ENCODE assay signal across 10 cellular contexts in the genomic region with DNA sequence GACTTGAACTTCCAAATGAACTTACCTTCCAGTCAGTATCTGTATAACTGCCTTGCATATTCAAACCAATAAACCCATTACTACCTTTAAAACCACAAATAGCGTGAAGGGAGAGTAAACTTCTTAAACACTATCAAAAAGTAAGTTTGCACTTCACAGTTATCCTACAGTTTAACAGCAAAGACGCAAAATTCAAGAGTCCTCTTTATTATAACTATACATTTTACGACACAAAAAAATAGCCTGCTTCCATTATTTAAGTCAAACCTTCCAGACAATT. TPM values are rescaled to one million over a fixed set of nuclear protein-coding genes. Genes with fewer than 3 reads are reported as not detected.
DNase-seq lines count a peak whose midpoint lies in the region; ATAC-seq, FAIRE-seq and TF ChIP-seq lines count a peak whose summit lies in the region.
"Had no signal": no experiment of that assay in that cellular context is flagged by ENCODE, and none has a peak within 500 bp of the region (broad histone marks: within the 10 kb centered on the region; RNA-seq: fewer than 3 reads in every experiment).

No MANE protein-coding gene starts in this region.

- H2AFZ ChIP-seq in keratinocyte (ENCODE audit: control insufficient read depth, low read length): no peak overlapping the region

- H3K36me3 ChIP-seq in keratinocyte (ENCODE audit: control insufficient read depth in 2 of 2, extremely low read depth in 1 of 2, insufficient read depth in 2 of 2, low read length in 2 of 2): no peaks in the 10 kb centered on the region

- H3K9me1 ChIP-seq in keratinocyte (ENCODE audit: control insufficient read depth, extremely low read depth, insufficient read depth, low read length): no peaks in the 10 kb centered on the region

- no peak for FAIRE-seq in keratinocyte (lab: Jason Lieb, UNC)
- FAIRE-seq: GM12891 had no signal

- ATAC-seq in stimulated activated naive CD8-positive, alpha-beta T cell treated with anti-CD3 and anti-CD28 coated beads, Interleukin-15, Interleukin-2, amounts not matched to agents 100 U/mL and 50 U/mL, for 24 hours: no peak
- no peak for ATAC-seq in activated CD8-positive, alpha-beta T cell treated with anti-CD3 and anti-CD28 coated beads for 36 hours
- no peak for ATAC-seq in HG02642 (IDR thresholded peaks at IDR 0.05; ENCODE audit: poor library complexity, unreplicated experiment)

- TF ChIP-seq CTCF in activated CD8-positive, alpha-beta T cell treated with anti-CD3 and anti-CD28 coated beads for 36 hours (IDR thresholded peaks at IDR 0.05): no peak
- TF ChIP-seq CTCF in keratinocyte (optimal IDR thresholded peaks at IDR 0.05 in 1 of 3, IDR thresholded peaks at IDR 0.05 in 1 of 3, conservative IDR thresholded peaks at IDR 0.05 in 1 of 3; ENCODE audit: extremely low read depth in 1 of 3, insufficient read depth in 2 of 3, low read length in 3 of 3): no peak
- no peak for TF ChIP-seq CTCF in GM13977 (IDR thresholded peaks at IDR 0.05; ENCODE audit: extremely low read depth, insufficient read depth, missing control alignments)

- H3K9me3 Mint-ChIP-seq in stimulated activated naive CD8-positive, alpha-beta T cell treated with anti-CD3 and anti-CD28 coated beads, Interleukin-15, Interleukin-2, amounts not matched to agents 100 ng/mL and 50 ng/mL, for 24 hours: no peaks in the 10 kb centered on the region
- no peaks in the 10 kb centered on the region for H3K9me3 Mint-ChIP-seq in activated CD8-positive, alpha-beta T cell treated with anti-CD3 and anti-CD28 coated beads for 36 hours

- POLR2A ChIA-PET in activated CD8-positive, alpha-beta T cell treated with anti-CD3 and anti-CD28 coated beads for 36 hours (lab: Charles Lee): interaction anchor here (1.4 to 2.8 kb wide), 3 partner anchors 13 to 157 kb away, joined by 5 to 14 read pairs (median 13); a partner anchor contains a TSS

- peaks cover 19% of the 10 kb centered on the region for H3K4me1 ChIP-seq in keratinocyte (ENCODE audit: control insufficient read depth, extremely low read depth, insufficient read depth, low read length)

- in situ Hi-C loops in GM13977 (cut with MboI; ENCODE audit: low pct_unique_long_range_greater_than_20kb, low sequenced_read_pairs, unreplicated experiment): no loop called here

- no peaks in the 10 kb centered on the region for H3K36me3 Mint-ChIP-seq in stimulated activated naive CD8-positive, alpha-beta T cell treated with anti-CD3 and anti-CD28 coated beads, Interleukin-15, Interleukin-2, amounts not matched to agents 100 ng/mL and 50 ng/mL, for 24 hours (ENCODE audit: low read depth)
- H3K36me3 Mint-ChIP-seq in activated CD8-positive, alpha-beta T cell treated with anti-CD3 and anti-CD28 coated beads for 36 hours (ENCODE audit: low read depth): peaks cover 12% of the 10 kb centered on the region

- no peaks in the 10 kb centered on the region for H3K9me3 ChIP-seq in keratinocyte (ENCODE audit: control insufficient read depth, low read depth, low read length)

- DNase-seq in stimulated activated naive CD8-positive, alpha-beta T cell treated with anti-CD3 and anti-CD28 coated beads, Interleukin-15, Interleukin-2, amounts not matched to agents 100 U/mL and 50 U/mL, for 24 hours: no peak
- no peak for DNase-seq in activated CD8-positive, alpha-beta T cell treated with anti-CD3 and anti-CD28 coated beads for 36 hours
- DNase-seq in keratinocyte (ENCODE audit: low read depth, low spot score) (no peak), GM13977 (ENCODE audit: low spot score) (no peak), SKM-1 (lab: John Stamatoyannopoulos, UW; ENCODE audit: unreplicated experiment) (no peak)
- DNase-seq in effector CD8-positive, alpha-beta T cell (lab: John Stamatoyannopoulos, UW): no peak
- DNase-seq: NCI-H2081 treated with DMSO at 0.1 percent for 48 hours had no signal

- H3K4me3 Mint-ChIP-seq in stimulated activated naive CD8-positive, alpha-beta T cell treated with anti-CD3 and anti-CD28 coated beads, Interleukin-15, Interleukin-2, amounts not matched to agents 100 ng/mL and 50 ng/mL, for 24 hours: peak overlapping the region; percentile 96
- H3K4me3 Mint-ChIP-seq in activated CD8-positive, alpha-beta T cell treated with anti-CD3 and anti-CD28 coated beads for 36 hours: peak overlapping the region; percentile 97

- H3K27ac ChIP-seq in keratinocyte (ENCODE audit: control insufficient read depth, insufficient read depth, low read length): peak overlapping the region; percentile 81

- dilution Hi-C loops in keratinocyte (cut with MboI; ENCODE audit: extremely low pct_ligation_motif_present, low sequenced_read_pairs): no loop called here

- H3K27me3 ChIP-seq in keratinocyte (ENCODE audit: control insufficient read depth, extremely low read depth, insufficient read depth, low read length): no peaks in the 10 kb centered on the region

- intact Hi-C loops in activated CD8-positive, alpha-beta T cell treated with anti-CD3 and anti-CD28 coated beads for 36 hours (cut with micrococcal nuclease): loop anchor here (5.0 kb wide), 1 partner anchor 149 kb away; no protein-coding TSS in a partner anchor

- CTCF ChIA-PET in activated CD8-positive, alpha-beta T cell treated with anti-CD3 and anti-CD28 coated beads for 36 hours (lab: Charles Lee): interaction anchor here (1.0 to 2.1 kb wide), 5 partner anchors 14 to 234 kb away, joined by 4 to 13 read pairs (median 5); a partner anchor contains a TSS

- peak overlapping the region; percentile 74 to 89 (median 77) for H3K4me3 ChIP-seq in keratinocyte (ENCODE audit: control insufficient read depth in 2 of 3, extremely low read depth in 1 of 3, insufficient read depth in 2 of 3, low read depth in 1 of 3, low read length in 3 of 3)

- no peaks in the 10 kb centered on the region for H4K20me1 ChIP-seq in keratinocyte (ENCODE audit: control insufficient read depth, extremely low read depth, insufficient read depth, low read length)

- no peaks in the 10 kb centered on the region for H3K27me3 Mint-ChIP-seq in stimulated activated naive CD8-positive, alpha-beta T cell treated with anti-CD3 and anti-CD28 coated beads, Interleukin-15, Interleukin-2, amounts not matched to agents 100 ng/mL and 50 ng/mL, for 24 hours
- H3K27me3 Mint-ChIP-seq in activated CD8-positive, alpha-beta T cell treated with anti-CD3 and anti-CD28 coated beads for 36 hours: no peaks in the 10 kb centered on the region

- peak overlapping the region; percentile 95 for H3K4me2 ChIP-seq in keratinocyte (ENCODE audit: control insufficient read depth, extremely low read depth, insufficient read depth, low read depth, low read length)

- peak overlapping the region; percentile 94 for H3K9ac ChIP-seq in keratinocyte (ENCODE audit: control insufficient read depth, extremely low read depth, insufficient read depth, low read length)

- peaks cover 66% of the 10 kb centered on the region for H3K79me2 ChIP-seq in keratinocyte (ENCODE audit: control insufficient read depth, insufficient read depth, low read length)

- H3K4me1 Mint-ChIP-seq in stimulated activated naive CD8-positive, alpha-beta T cell treated with anti-CD3 and anti-CD28 coated beads, Interleukin-15, Interleukin-2, amounts not matched to agents 100 ng/mL and 50 ng/mL, for 24 hours (ENCODE audit: low read depth): peaks cover 57% of the 10 kb centered on the region
- H3K4me1 Mint-ChIP-seq in activated CD8-positive, alpha-beta T cell treated with anti-CD3 and anti-CD28 coated beads for 36 hours (ENCODE audit: low read depth): peaks cover 43% of the 10 kb centered on the region

- peak overlapping the region; percentile 90 for H3K27ac Mint-ChIP-seq in stimulated activated naive CD8-positive, alpha-beta T cell treated with anti-CD3 and anti-CD28 coated beads, Interleukin-15, Interleukin-2, amounts not matched to agents 100 ng/mL and 50 ng/mL, for 24 hours
- peak overlapping the region; percentile 95 for H3K27ac Mint-ChIP-seq in activated CD8-positive, alpha-beta T cell treated with anti-CD3 and anti-CD28 coated beads for 36 hours

RNA-seq across cellular contexts. Expression of a gene that starts 1.8 kb away (rescaled TPM):
- 100 to 1,000 TPM; 108 to 120 TPM for total RNA-seq in activated CD8-positive, alpha-beta T cell treated with anti-CD3 and anti-CD28 coated beads for 36 hours
- polyA plus RNA-seq in keratinocyte: 43.7 to 83.3 TPM (median 51.0 TPM) in 3 replicates
- 12.4 TPM for polyA plus RNA-seq in keratinocyte (2011; ENCODE audit: low read depth)
- 40.3 and 64.4 TPM in 2 replicates for polyA plus RNA-seq in keratinocyte (2011; cell fraction: cytosol; rRNA removed)
- 48.1 and 49.1 TPM in 2 replicates for polyA plus RNA-seq in keratinocyte (2011; cell fraction: nucleus; rRNA removed)
- polyA plus RNA-seq in keratinocyte (2012; ENCODE audit: low replicate concordance): 22.0 and 35.0 TPM in 2 replicates
- polyA minus RNA-seq in keratinocyte: 47.9 to 167 TPM (median 114 TPM) in 3 replicates
- polyA minus RNA-seq in keratinocyte (2011; cell fraction: cytosol; rRNA and poly(A)+ RNA removed): 49.3 TPM
- 32.8 and 60.3 TPM in 2 replicates for polyA minus RNA-seq in keratinocyte (2011; cell fraction: nucleus; rRNA and poly(A)+ RNA removed)

RNA-seq across cellular contexts. Expression of a gene that starts 48.3 kb away (rescaled TPM):
- total RNA-seq in activated CD8-positive, alpha-beta T cell treated with anti-CD3 and anti-CD28 coated beads for 36 hours: 10 to 100 TPM; 24.5 to 25.3 TPM
- polyA plus RNA-seq in keratinocyte: 15.7 to 27.6 TPM (median 25.0 TPM) in 3 replicates
- polyA plus RNA-seq in keratinocyte (2011; ENCODE audit: low read depth): 38.8 TPM
- 18.2 and 29.0 TPM in 2 replicates for polyA plus RNA-seq in keratinocyte (2011; cell fraction: cytosol; rRNA removed)
- polyA plus RNA-seq in keratinocyte (2011; cell fraction: nucleus; rRNA removed): 12.6 and 14.9 TPM in 2 replicates
- polyA plus RNA-seq in keratinocyte (2012; ENCODE audit: low replicate concordance): 14.7 and 19.8 TPM in 2 replicates
- 5.4 to 26.8 TPM (median 17.2 TPM) in 3 replicates for polyA minus RNA-seq in keratinocyte
- polyA minus RNA-seq in keratinocyte (2011; cell fraction: cytosol; rRNA and poly(A)+ RNA removed): 18.2 TPM
- polyA minus RNA-seq in keratinocyte (2011; cell fraction: nucleus; rRNA and poly(A)+ RNA removed): 7.1 and 14.0 TPM in 2 replicates
